Comparison of ENCODE assay signal across 1 cellular context in genomic region chr17:996554-997344, GRCh38.
TF ChIP-seq lines count a peak whose summit lies in the region.

Gene TIMM22, plus strand, starts transcription at chr17:997129. Its CDS starts 14 bp downstream, at chr17:997143.

TF ChIP-seq in HepG2, 621 proteins besides CTCF, POLR2A, EP300 and RAD21 (continued from another document and continues in another):
- TF ChIP-seq, protein P1, sequence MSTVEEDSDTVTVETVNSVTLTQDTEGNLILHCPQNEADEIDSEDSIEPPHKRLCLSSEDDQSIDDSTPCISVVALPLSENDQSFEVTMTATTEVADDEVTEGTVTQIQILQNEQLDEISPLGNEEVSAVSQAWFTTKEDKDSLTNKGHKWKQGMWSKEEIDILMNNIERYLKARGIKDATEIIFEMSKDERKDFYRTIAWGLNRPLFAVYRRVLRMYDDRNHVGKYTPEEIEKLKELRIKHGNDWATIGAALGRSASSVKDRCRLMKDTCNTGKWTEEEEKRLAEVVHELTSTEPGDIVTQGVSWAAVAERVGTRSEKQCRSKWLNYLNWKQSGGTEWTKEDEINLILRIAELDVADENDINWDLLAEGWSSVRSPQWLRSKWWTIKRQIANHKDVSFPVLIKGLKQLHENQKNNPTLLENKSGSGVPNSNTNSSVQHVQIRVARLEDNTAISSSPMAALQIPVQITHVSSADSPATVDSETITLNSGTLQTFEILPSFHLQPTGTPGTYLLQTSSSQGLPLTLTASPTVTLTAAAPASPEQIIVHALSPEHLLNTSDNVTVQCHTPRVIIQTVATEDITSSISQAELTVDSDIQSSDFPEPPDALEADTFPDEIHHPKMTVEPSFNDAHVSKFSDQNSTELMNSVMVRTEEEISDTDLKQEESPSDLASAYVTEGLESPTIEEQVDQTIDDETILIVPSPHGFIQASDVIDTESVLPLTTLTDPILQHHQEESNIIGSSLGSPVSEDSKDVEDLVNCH (CRISPR knock-in tag; IDR thresholded peaks at IDR 0.05), result no peak
- TF ChIP-seq, protein P2, sequence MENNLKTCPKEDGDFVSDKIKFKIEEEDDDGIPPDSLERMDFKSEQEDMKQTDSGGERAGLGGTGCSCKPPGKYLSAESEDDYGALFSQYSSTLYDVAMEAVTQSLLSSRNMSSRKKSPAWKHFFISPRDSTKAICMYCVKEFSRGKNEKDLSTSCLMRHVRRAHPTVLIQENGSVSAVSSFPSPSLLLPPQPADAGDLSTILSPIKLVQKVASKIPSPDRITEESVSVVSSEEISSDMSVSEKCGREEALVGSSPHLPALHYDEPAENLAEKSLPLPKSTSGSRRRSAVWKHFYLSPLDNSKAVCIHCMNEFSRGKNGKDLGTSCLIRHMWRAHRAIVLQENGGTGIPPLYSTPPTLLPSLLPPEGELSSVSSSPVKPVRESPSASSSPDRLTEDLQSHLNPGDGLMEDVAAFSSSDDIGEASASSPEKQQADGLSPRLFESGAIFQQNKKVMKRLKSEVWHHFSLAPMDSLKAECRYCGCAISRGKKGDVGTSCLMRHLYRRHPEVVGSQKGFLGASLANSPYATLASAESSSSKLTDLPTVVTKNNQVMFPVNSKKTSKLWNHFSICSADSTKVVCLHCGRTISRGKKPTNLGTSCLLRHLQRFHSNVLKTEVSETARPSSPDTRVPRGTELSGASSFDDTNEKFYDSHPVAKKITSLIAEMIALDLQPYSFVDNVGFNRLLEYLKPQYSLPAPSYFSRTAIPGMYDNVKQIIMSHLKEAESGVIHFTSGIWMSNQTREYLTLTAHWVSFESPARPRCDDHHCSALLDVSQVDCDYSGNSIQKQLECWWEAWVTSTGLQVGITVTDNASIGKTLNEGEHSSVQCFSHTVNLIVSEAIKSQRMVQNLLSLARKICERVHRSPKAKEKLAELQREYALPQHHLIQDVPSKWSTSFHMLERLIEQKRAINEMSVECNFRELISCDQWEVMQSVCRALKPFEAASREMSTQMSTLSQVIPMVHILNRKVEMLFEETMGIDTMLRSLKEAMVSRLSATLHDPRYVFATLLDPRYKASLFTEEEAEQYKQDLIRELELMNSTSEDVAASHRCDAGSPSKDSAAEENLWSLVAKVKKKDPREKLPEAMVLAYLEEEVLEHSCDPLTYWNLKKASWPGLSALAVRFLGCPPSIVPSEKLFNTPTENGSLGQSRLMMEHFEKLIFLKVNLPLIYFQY (CRISPR knock-in tag; IDR thresholded peaks at IDR 0.05; ENCODE audit: borderline replicate concordance), result no peak
- TF ChIP-seq ZNF878 (CRISPR knock-in tag; IDR thresholded peaks at IDR 0.05), result peak; percentile 84; the same call in 1 of the 2 replicates
- TF ChIP-seq MXD4 (CRISPR knock-in tag; IDR thresholded peaks at IDR 0.05), result peak; percentile 89
- TF ChIP-seq, protein P3, sequence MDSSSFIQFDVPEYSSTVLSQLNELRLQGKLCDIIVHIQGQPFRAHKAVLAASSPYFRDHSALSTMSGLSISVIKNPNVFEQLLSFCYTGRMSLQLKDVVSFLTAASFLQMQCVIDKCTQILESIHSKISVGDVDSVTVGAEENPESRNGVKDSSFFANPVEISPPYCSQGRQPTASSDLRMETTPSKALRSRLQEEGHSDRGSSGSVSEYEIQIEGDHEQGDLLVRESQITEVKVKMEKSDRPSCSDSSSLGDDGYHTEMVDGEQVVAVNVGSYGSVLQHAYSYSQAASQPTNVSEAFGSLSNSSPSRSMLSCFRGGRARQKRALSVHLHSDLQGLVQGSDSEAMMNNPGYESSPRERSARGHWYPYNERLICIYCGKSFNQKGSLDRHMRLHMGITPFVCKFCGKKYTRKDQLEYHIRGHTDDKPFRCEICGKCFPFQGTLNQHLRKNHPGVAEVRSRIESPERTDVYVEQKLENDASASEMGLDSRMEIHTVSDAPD (CRISPR knock-in tag; IDR thresholded peaks at IDR 0.05), result no peak
- no peak for TF ChIP-seq ZFP37 (CRISPR knock-in tag; IDR thresholded peaks at IDR 0.05; ENCODE audit: borderline replicate concordance)
- peak; percentile 29; the same call in 1 of the 2 replicates for TF ChIP-seq ZNF142 (CRISPR knock-in tag; IDR thresholded peaks at IDR 0.05)
- peak; percentile 68; the same call in 1 of the 2 replicates for TF ChIP-seq ZNF343 (CRISPR knock-in tag; IDR thresholded peaks at IDR 0.05)
- TF ChIP-seq, protein P4, sequence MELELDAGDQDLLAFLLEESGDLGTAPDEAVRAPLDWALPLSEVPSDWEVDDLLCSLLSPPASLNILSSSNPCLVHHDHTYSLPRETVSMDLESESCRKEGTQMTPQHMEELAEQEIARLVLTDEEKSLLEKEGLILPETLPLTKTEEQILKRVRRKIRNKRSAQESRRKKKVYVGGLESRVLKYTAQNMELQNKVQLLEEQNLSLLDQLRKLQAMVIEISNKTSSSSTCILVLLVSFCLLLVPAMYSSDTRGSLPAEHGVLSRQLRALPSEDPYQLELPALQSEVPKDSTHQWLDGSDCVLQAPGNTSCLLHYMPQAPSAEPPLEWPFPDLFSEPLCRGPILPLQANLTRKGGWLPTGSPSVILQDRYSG (CRISPR knock-in tag; IDR thresholded peaks at IDR 0.05), result peak; percentile 94; the same call in 1 of the 2 replicates
- TF ChIP-seq AGO2 (optimal IDR thresholded peaks at IDR 0.05; ENCODE audit: low read depth, low read length), result peak; percentile 80
- TF ChIP-seq ZBTB33 (CRISPR knock-in tag; IDR thresholded peaks at IDR 0.05), result peak; percentile 82
- TF ChIP-seq ZNF782 (CRISPR knock-in tag; IDR thresholded peaks at IDR 0.05; ENCODE audit: borderline replicate concordance), result no peak; the same call in none of the 2 replicates
- no peak for TF ChIP-seq ZNF577 (CRISPR knock-in tag; IDR thresholded peaks at IDR 0.05; ENCODE audit: borderline replicate concordance, low read depth)
- peak; percentile 57 for TF ChIP-seq FOSL2 (CRISPR knock-in tag; IDR thresholded peaks at IDR 0.05)
- no peak; the same call in 1 of the 2 replicates for TF ChIP-seq SP2 (CRISPR knock-in tag; IDR thresholded peaks at IDR 0.05)
- TF ChIP-seq ZNF17 (CRISPR knock-in tag; IDR thresholded peaks at IDR 0.05), result no peak
- peak; percentile 89 for TF ChIP-seq HDAC1 (CRISPR knock-in tag; IDR thresholded peaks at IDR 0.05)
- peak; percentile 39; the same call in 1 of the 2 replicates for TF ChIP-seq HNF4A (CRISPR knock-in tag; IDR thresholded peaks at IDR 0.05)
- no peak for TF ChIP-seq ZNF713 (CRISPR knock-in tag; IDR thresholded peaks at IDR 0.05)
- no peak for TF ChIP-seq ZUFSP (CRISPR knock-in tag; IDR thresholded peaks at IDR 0.05; ENCODE audit: borderline replicate concordance)
- no peak for TF ChIP-seq ZNF468 (CRISPR knock-in tag; IDR thresholded peaks at IDR 0.05)
- no peak for TF ChIP-seq RFX5 (IDR thresholded peaks at IDR 0.05; ENCODE audit: low read depth, low read length)
- peak; percentile 83; the same call in 1 of the 2 replicates for TF ChIP-seq ZNF337 (CRISPR knock-in tag; IDR thresholded peaks at IDR 0.05; ENCODE audit: borderline replicate concordance, low read depth)
- 0 out of 2 replicates have a peak, but pooled peaks have one; percentile 48 for TF ChIP-seq FUBP1 (CRISPR knock-in tag; IDR thresholded peaks at IDR 0.05; ENCODE audit: borderline replicate concordance)
- peak; percentile 70 for TF ChIP-seq TEAD3 (CRISPR knock-in tag; optimal IDR thresholded peaks at IDR 0.05; ENCODE audit: borderline replicate concordance)
- no peak for TF ChIP-seq ZSCAN22 (CRISPR knock-in tag; IDR thresholded peaks at IDR 0.05)
- peak; percentile 72; the same call in 1 of the 2 replicates for TF ChIP-seq PRDM10 (CRISPR knock-in tag; IDR thresholded peaks at IDR 0.05; ENCODE audit: low read depth)
- peak; percentile 40; the same call in 1 of the 2 replicates for TF ChIP-seq ZFP36L2 (CRISPR knock-in tag; IDR thresholded peaks at IDR 0.05)
